In the genomic region with DNA sequence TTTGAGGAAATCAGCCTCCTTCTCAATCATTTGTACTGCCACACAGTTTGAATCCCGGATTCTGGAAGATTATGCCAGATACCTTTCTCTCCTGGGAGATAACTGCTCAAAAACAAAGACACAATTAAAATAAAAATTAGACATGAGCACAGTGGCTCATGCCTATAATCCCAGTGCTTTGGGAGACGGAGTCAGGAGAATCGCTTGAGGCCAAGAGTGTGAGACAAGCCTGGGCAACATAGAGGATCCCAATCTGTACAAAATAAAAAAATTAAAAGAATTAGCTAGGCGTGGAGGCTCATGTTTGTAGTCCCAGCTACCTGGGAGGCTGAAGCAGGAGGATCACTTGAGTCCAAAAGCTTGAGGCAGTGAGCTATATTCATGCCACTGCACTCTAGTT, we compare ENCODE assay signal across 21 cellular contexts.
"Had no signal": no experiment of that assay in that cellular context is flagged by ENCODE, and none has a peak within 500 bp of the region (broad histone marks: within the 10 kb centered on the region; RNA-seq: fewer than 3 reads in every experiment).

No MANE protein-coding gene starts in this region.

- H3K4me3 Mint-ChIP-seq: activated naive CD4-positive, alpha-beta T cell treated with anti-CD3 and anti-CD28 coated beads, Interleukin-2, amount 10 ng/mL, durations not matched to agents 7 days and 5 days; activated naive CD8-positive, alpha-beta T cell treated with anti-CD3 and anti-CD28 coated beads, Interleukin-2, amount 50 U/mL, for 24 hours; activated T-cell treated with anti-CD3 and anti-CD28 coated beads, Interleukin-2, amount 50 U/mL, for 4 hours; naive thymus-derived CD8-positive, alpha-beta T cell; stimulated activated naive CD8-positive, alpha-beta T cell treated with anti-CD3 and anti-CD28 coated beads, Interleukin-15, Interleukin-2, amounts not matched to agents 100 ng/mL and 50 ng/mL, for 24 hours had no signal

- ATAC-seq: activated naive CD8-positive, alpha-beta T cell treated with anti-CD3 and anti-CD28 coated beads, Interleukin-2, amount 50 U/mL, for 24 hours; activated T-cell treated with anti-CD3 and anti-CD28 coated beads, Interleukin-2, amount 50 U/mL, for 4 hours; body of pancreas; left lobe of liver; lower lobe of right lung; naive thymus-derived CD8-positive, alpha-beta T cell had no signal

- H3K27me3 Mint-ChIP-seq: activated naive CD4-positive, alpha-beta T cell treated with anti-CD3 and anti-CD28 coated beads, Interleukin-2, amount 10 ng/mL, durations not matched to agents 7 days and 5 days; activated naive CD8-positive, alpha-beta T cell treated with anti-CD3 and anti-CD28 coated beads, Interleukin-2, amount 50 U/mL, for 24 hours; naive thymus-derived CD8-positive, alpha-beta T cell; stimulated activated naive CD8-positive, alpha-beta T cell treated with anti-CD3 and anti-CD28 coated beads, Interleukin-15, Interleukin-2, amounts not matched to agents 100 ng/mL and 50 ng/mL, for 24 hours had no signal

- H3K27ac Mint-ChIP-seq: activated naive CD8-positive, alpha-beta T cell treated with anti-CD3 and anti-CD28 coated beads, Interleukin-2, amount 50 U/mL, for 24 hours; naive thymus-derived CD8-positive, alpha-beta T cell; stimulated activated naive CD8-positive, alpha-beta T cell treated with anti-CD3 and anti-CD28 coated beads, Interleukin-15, Interleukin-2, amounts not matched to agents 100 ng/mL and 50 ng/mL, for 24 hours had no signal

- H3K4me3 ChIP-seq: body of pancreas, lower lobe of right lung, ovary, prostate gland, right atrium auricular region, tibial artery had no signal

- H3K4me1 ChIP-seq: body of pancreas, lower lobe of right lung, prostate gland, right atrium auricular region had no signal

- H3K27me3 ChIP-seq: body of pancreas, ovary, right atrium auricular region, tibial artery had no signal

- H3K9me3 Mint-ChIP-seq: activated naive CD4-positive, alpha-beta T cell treated with anti-CD3 and anti-CD28 coated beads, Interleukin-2, amount 10 ng/mL, durations not matched to agents 7 days and 5 days had no signal

- DNase-seq: activated CD4-positive, alpha-beta T cell treated with anti-CD3 and anti-CD28 coated beads for 4 hours; activated CD4-positive, alpha-beta T cell treated with anti-CD3 and anti-CD28 coated beads, Interleukin-2, amount 50 U/mL, for 48 hours; activated CD4-positive, CD25-positive, alpha-beta regulatory T cell; activated CD8-positive, alpha-beta memory T cell treated with anti-CD3 and anti-CD28 coated beads, Interleukin-2, amount 50 U/mL, for 48 hours; activated naive CD4-positive, alpha-beta T cell treated with anti-CD3 and anti-CD28 coated beads, Interleukin-2, amount 10 ng/mL, durations not matched to agents 7 days and 5 days; activated naive CD8-positive, alpha-beta T cell treated with anti-CD3 and anti-CD28 coated beads, Interleukin-2, amount 50 U/mL, for 24 hours; activated T-cell treated with anti-CD3 and anti-CD28 coated beads, Interleukin-2, amount 50 U/mL, for 4 hours; body of pancreas; caudate nucleus; effector CD8-positive, alpha-beta T cell; foreskin melanocyte; lower lobe of right lung; naive thymus-derived CD8-positive, alpha-beta T cell; ovary; stimulated activated CD4-positive, alpha-beta T cell treated with anti-CD3 and anti-CD28 coated beads, Interleukin-1b, Interleukin-23, amount 100 ng/mL, for 48 hours; substantia nigra; tibial artery had no signal

- H3K9me3 ChIP-seq: body of pancreas, lower lobe of right lung, ovary, prostate gland had no signal

- H3K27ac ChIP-seq: body of pancreas, lower lobe of right lung, ovary, prostate gland, right atrium auricular region, tibial artery had no signal

- H3K36me3 Mint-ChIP-seq: activated naive CD4-positive, alpha-beta T cell treated with anti-CD3 and anti-CD28 coated beads, Interleukin-2, amount 10 ng/mL, durations not matched to agents 7 days and 5 days; naive thymus-derived CD8-positive, alpha-beta T cell had no signal

- H3K36me3 ChIP-seq: lower lobe of right lung, ovary, prostate gland, right atrium auricular region, tibial artery had no signal

- H3K4me1 Mint-ChIP-seq: activated naive CD4-positive, alpha-beta T cell treated with anti-CD3 and anti-CD28 coated beads, Interleukin-2, amount 10 ng/mL, durations not matched to agents 7 days and 5 days; activated naive CD8-positive, alpha-beta T cell treated with anti-CD3 and anti-CD28 coated beads, Interleukin-2, amount 50 U/mL, for 24 hours; naive thymus-derived CD8-positive, alpha-beta T cell had no signal
